ENCODE assay signal across 8 cellular contexts in genomic region chr10:5812283-5813090, GRCh38. TPM values are rescaled to one million over a fixed set of nuclear protein-coding genes. Genes with fewer than 3 reads are reported as not detected.
DNase-seq lines count a peak whose midpoint lies in the region; ATAC-seq and TF ChIP-seq lines count a peak whose summit lies in the region.

No MANE protein-coding gene starts in this region.

- H3K27ac Mint-ChIP-seq in activated naive CD4-positive, alpha-beta T cell treated with anti-CD3 and anti-CD28 coated beads, Interleukin-2, amount 50 U/mL, for 72 hours: peak overlapping the region; percentile 88 to 92

- H3K27me3 ChIP-seq in cardiac muscle cell (no peaks in the 10 kb centered on the region), parathyroid adenoma (ENCODE audit: control insufficient read depth, insufficient read depth, low read length) (no peaks in the 10 kb centered on the region), aorta (ENCODE audit: control insufficient read depth in 1 of 2, insufficient read depth in 2 of 2, low read length in 1 of 2) (no peaks in the 10 kb centered on the region)

- ATAC-seq in HG02973 (IDR thresholded peaks at IDR 0.05; ENCODE audit: unreplicated experiment) (peak; percentile 24), aorta (ENCODE audit: low FRiP score) (peak; percentile 72)
- ATAC-seq in activated naive CD4-positive, alpha-beta T cell treated with anti-CD3 and anti-CD28 coated beads, Interleukin-2, amount 50 U/mL, for 72 hours: peak; percentile 41 to 46

- intact Hi-C loops in aorta (cut with DNase I): loop anchor here in 1 of 2 donors (5.0 to 10.0 kb wide), 3 partner anchors 60 to 180 kb away; partner anchors contain the start of gene TASOR2

- peaks cover 3% of the 10 kb centered on the region in 2 donors for H3K9me3 Mint-ChIP-seq in activated naive CD4-positive, alpha-beta T cell treated with anti-CD3 and anti-CD28 coated beads, Interleukin-2, amount 50 U/mL, for 72 hours

- peak overlapping the region; percentile 89 for H3K9ac ChIP-seq in parathyroid adenoma

- H3K27ac ChIP-seq in cardiac muscle cell: peak overlapping the region; percentile 95
- H3K27ac ChIP-seq in parathyroid adenoma: peak overlapping the region; percentile 96
- H3K27ac ChIP-seq in aorta (ENCODE audit: low read depth in 1 of 2, low read length in 2 of 2): peak overlapping the region; percentile 46 to 64

- 1% methylated on average over 46 to 49 of the region's 49 CpGs for WGBS in aorta, 2 donors

- peak overlapping the region; percentile 99 for H2AFZ ChIP-seq in parathyroid adenoma

- DNase-seq in NCI-H510A treated with DMSO at 0.1 percent for 48 hours (lab: John Stamatoyannopoulos, UW) (peak; percentile 1), NCI-H510A (lab: John Stamatoyannopoulos, UW) (no peak), cardiac muscle cell (ENCODE audit: low read depth in 1 of 2, low spot score in 1 of 2) (peak; percentile 28 to 55), aorta (peak; percentile 66 to 86)
- DNase-seq in activated naive CD4-positive, alpha-beta T cell treated with anti-CD3 and anti-CD28 coated beads, Interleukin-2, amount 50 U/mL, for 72 hours (ENCODE audit: low spot score in 2 of 2): peak; percentile 50 to 65

- H3K4me3 ChIP-seq in cardiac muscle cell (peak overlapping the region; percentile 90), parathyroid adenoma (ENCODE audit: low read depth, low read length) (peak overlapping the region; percentile 96), aorta (ENCODE audit: low read length in 2 of 2) (peak overlapping the region; percentile 67 to 77)

- no peaks in the 10 kb centered on the region for H3K36me3 ChIP-seq in cardiac muscle cell
- no peaks in the 10 kb centered on the region for H3K36me3 ChIP-seq in parathyroid adenoma (ENCODE audit: control insufficient read depth, insufficient read depth, low read length)
- H3K36me3 ChIP-seq in aorta (ENCODE audit: control insufficient read depth in 1 of 2, insufficient read depth in 2 of 2, low read length in 1 of 2): no peaks in the 10 kb centered on the region

- H3K36me3 Mint-ChIP-seq in activated naive CD4-positive, alpha-beta T cell treated with anti-CD3 and anti-CD28 coated beads, Interleukin-2, amount 50 U/mL, for 72 hours: peaks cover 24 to 32% of the 10 kb centered on the region in 2 donors

- H3K9me3 ChIP-seq in cardiac muscle cell (ENCODE audit: low read depth): no peaks in the 10 kb centered on the region
- H3K9me3 ChIP-seq in parathyroid adenoma (ENCODE audit: control insufficient read depth, low read length): no peaks in the 10 kb centered on the region
- H3K9me3 ChIP-seq in aorta (ENCODE audit: control insufficient read depth, low read length): no peaks in the 10 kb centered on the region

- TF ChIP-seq CTCF in cardiac muscle cell (IDR thresholded peaks at IDR 0.05; ENCODE audit: low read depth, low read length) (no peak), parathyroid adenoma (IDR thresholded peaks at IDR 0.05) (no peak)

- H3K4me2 ChIP-seq in parathyroid adenoma (ENCODE audit: low read length): peak overlapping the region; percentile 92

- H3K79me2 ChIP-seq in parathyroid adenoma: peaks cover 18% of the 10 kb centered on the region

- H3K4me1 ChIP-seq in cardiac muscle cell (ENCODE audit: low read depth) (peaks cover 37% of the 10 kb centered on the region), parathyroid adenoma (peaks cover 12% of the 10 kb centered on the region), aorta (ENCODE audit: control insufficient read depth in 1 of 2, insufficient read depth in 2 of 2, low read length in 2 of 2) (peaks cover 0 to 2% of the 10 kb centered on the region in 2 donors)

TF ChIP-seq in PFSK-1, 5 proteins besides CTCF, POLR2A, EP300 and RAD21:
- TF ChIP-seq TAF1 (IDR thresholded peaks at IDR 0.05; ENCODE audit: borderline replicate concordance, insufficient read depth, low read length) (no peak), POLR2AphosphoS5 (IDR thresholded peaks at IDR 0.05; ENCODE audit: low read depth, low read length) (no peak), FOXP2 (optimal IDR thresholded peaks at IDR 0.05; ENCODE audit: borderline replicate concordance, extremely low read depth, extremely low read length, insufficient read depth) (no peak), SIN3A (IDR thresholded peaks at IDR 0.05; ENCODE audit: borderline replicate concordance, insufficient read depth, low read length) (0 out of 2 replicates have a peak, but pooled peaks have one; percentile 11)
- TF ChIP-seq, protein P1, sequence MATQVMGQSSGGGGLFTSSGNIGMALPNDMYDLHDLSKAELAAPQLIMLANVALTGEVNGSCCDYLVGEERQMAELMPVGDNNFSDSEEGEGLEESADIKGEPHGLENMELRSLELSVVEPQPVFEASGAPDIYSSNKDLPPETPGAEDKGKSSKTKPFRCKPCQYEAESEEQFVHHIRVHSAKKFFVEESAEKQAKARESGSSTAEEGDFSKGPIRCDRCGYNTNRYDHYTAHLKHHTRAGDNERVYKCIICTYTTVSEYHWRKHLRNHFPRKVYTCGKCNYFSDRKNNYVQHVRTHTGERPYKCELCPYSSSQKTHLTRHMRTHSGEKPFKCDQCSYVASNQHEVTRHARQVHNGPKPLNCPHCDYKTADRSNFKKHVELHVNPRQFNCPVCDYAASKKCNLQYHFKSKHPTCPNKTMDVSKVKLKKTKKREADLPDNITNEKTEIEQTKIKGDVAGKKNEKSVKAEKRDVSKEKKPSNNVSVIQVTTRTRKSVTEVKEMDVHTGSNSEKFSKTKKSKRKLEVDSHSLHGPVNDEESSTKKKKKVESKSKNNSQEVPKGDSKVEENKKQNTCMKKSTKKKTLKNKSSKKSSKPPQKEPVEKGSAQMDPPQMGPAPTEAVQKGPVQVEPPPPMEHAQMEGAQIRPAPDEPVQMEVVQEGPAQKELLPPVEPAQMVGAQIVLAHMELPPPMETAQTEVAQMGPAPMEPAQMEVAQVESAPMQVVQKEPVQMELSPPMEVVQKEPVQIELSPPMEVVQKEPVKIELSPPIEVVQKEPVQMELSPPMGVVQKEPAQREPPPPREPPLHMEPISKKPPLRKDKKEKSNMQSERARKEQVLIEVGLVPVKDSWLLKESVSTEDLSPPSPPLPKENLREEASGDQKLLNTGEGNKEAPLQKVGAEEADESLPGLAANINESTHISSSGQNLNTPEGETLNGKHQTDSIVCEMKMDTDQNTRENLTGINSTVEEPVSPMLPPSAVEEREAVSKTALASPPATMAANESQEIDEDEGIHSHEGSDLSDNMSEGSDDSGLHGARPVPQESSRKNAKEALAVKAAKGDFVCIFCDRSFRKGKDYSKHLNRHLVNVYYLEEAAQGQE (IDR thresholded peaks at IDR 0.05; ENCODE audit: insufficient read depth in 1 of 2, low read depth in 2 of 2, low read length in 2 of 2): no peak

RNA-seq across cellular contexts. Expression of gene GDI2, which starts 0.7 kb away (rescaled TPM):
- 171 TPM for polyA plus RNA-seq in PFSK-1 (2012; ENCODE audit: insufficient read length, low read depth)
- total RNA-seq in activated naive CD4-positive, alpha-beta T cell treated with anti-CD3 and anti-CD28 coated beads, Interleukin-2, amount 50 U/mL, for 72 hours: 100 to 1,000 TPM; 234 to 281 TPM
- total RNA-seq in cardiac muscle cell (218 and 234 TPM in 2 replicates), aorta (100 to 1,000 TPM; 140 to 161 TPM)
- polyA plus RNA-seq in cardiac muscle cell (182 and 230 TPM in 2 replicates), aorta (100 to 1,000 TPM; 116 to 147 TPM)
